In the genomic region with DNA sequence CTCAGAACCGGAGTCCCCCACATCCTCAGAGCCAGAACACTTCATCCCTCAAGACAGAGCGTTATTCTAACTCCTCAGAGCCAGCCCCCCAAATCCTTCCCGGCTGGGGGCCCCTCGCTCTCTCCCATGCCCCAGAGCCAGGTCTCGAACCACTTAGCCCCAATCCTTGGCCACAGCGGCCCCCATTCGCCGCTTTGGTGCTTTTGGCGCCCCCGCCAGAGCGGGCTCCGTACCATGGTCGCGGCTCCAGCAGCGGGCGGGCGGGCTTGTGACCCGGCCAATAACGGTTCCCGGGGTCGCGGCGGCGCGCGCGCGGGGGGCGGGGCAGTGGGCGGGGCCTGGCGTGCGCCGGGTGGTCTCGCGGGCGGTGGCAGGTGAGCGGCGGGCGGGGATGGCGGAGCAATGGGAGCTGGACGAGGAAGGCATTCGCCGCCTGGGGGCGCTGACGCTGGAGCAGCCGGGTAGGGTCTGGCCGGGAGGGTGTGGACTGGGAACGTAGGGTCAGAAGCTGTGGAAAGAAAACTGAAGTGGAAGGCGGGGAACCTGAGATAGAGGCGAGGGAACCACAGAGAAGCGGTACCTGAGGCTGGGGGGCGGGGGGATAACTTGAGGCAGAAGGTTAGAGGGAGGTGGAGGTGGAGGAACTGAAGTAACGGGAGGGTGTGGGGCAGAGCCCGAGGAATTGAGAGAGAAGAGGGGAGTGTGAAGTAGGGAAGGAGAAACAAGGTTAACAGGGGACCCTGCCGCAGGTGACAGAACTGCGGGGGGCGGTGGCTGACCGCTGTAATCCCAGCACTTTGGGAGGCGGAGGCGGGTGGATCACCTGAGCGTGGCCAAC, we compare ENCODE assay signal across 1 cellular context.
TF ChIP-seq lines count a peak whose summit lies in the region.

A gene (minus strand): TSS at position 270 of the 838 bp plus-strand sequence. CDS start 34 bp downstream, at position 236.
A gene with protein sequence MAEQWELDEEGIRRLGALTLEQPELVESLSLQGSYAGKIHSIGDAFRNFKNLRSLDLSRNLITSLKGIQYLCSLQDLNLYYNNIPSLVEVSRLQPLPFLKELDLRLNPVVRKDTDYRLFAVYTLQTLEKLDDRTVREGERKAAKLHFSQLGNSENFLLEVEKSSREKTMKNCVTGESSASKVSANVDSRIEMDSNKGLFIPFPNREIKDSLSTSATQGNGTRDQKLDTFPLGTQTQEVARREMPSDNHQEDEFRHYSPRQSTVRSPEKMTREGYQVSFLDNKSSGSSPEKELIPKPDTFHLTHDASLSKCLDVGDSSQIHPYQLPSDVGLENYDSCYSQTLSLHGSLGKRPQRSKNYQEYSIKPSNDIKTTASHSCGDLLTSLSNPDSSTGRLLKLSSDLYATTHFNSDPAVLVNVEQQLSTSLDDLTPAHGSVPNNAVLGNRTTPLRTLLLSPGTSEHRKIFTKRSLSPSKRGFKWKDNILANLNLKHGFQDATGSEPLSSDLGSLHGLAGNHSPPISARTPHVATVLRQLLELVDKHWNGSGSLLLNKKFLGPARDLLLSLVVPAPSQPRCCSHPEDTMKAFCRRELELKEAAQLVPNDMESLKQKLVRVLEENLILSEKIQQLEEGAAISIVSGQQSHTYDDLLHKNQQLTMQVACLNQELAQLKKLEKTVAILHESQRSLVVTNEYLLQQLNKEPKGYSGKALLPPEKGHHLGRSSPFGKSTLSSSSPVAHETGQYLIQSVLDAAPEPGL (plus strand): TSS at position 344 of the 838 bp plus-strand sequence. CDS start 48 bp downstream, at position 392.

TF ChIP-seq in GM12878, 131 proteins besides CTCF, POLR2A, EP300 and RAD21:
- no peak for TF ChIP-seq WRNIP1 (IDR thresholded peaks at IDR 0.05; ENCODE audit: borderline replicate concordance, low read depth, low read length)
- TF ChIP-seq, protein P1, sequence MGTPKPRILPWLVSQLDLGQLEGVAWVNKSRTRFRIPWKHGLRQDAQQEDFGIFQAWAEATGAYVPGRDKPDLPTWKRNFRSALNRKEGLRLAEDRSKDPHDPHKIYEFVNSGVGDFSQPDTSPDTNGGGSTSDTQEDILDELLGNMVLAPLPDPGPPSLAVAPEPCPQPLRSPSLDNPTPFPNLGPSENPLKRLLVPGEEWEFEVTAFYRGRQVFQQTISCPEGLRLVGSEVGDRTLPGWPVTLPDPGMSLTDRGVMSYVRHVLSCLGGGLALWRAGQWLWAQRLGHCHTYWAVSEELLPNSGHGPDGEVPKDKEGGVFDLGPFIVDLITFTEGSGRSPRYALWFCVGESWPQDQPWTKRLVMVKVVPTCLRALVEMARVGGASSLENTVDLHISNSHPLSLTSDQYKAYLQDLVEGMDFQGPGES (IDR thresholded peaks at IDR 0.05) = no peak
- TF ChIP-seq TARDBP (IDR thresholded peaks at IDR 0.05; ENCODE audit: borderline replicate concordance) = no peak
- TF ChIP-seq, protein P2, sequence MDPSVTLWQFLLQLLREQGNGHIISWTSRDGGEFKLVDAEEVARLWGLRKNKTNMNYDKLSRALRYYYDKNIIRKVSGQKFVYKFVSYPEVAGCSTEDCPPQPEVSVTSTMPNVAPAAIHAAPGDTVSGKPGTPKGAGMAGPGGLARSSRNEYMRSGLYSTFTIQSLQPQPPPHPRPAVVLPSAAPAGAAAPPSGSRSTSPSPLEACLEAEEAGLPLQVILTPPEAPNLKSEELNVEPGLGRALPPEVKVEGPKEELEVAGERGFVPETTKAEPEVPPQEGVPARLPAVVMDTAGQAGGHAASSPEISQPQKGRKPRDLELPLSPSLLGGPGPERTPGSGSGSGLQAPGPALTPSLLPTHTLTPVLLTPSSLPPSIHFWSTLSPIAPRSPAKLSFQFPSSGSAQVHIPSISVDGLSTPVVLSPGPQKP (IDR thresholded peaks at IDR 0.05; ENCODE audit: low read depth, low read length) = no peak
- no peak for TF ChIP-seq NBN (IDR thresholded peaks at IDR 0.05)
- TF ChIP-seq SUZ12 (IDR thresholded peaks at IDR 0.05; ENCODE audit: unreplicated experiment) = no peak
- 0 out of 2 replicates have a peak, but pooled peaks have one; percentile 9 for TF ChIP-seq CHD2 (IDR thresholded peaks at IDR 0.05; ENCODE audit: borderline replicate concordance, low read depth, low read length)
- no peak for TF ChIP-seq SREBF2 (IDR thresholded peaks at IDR 0.05; ENCODE audit: low read length)
- TF ChIP-seq SIX5 (IDR thresholded peaks at IDR 0.05; ENCODE audit: low read depth, low read length, severe bottlenecking) = no peak
- TF ChIP-seq POLR2AphosphoS5 (IDR thresholded peaks at IDR 0.05; ENCODE audit: low read length) = no peak
- TF ChIP-seq NR2C1 (IDR thresholded peaks at IDR 0.05) = peak; percentile 36; the same call in 1 of the 2 replicates
- no peak for TF ChIP-seq HDGF (IDR thresholded peaks at IDR 0.05)
- no peak for TF ChIP-seq IKZF2 (IDR thresholded peaks at IDR 0.05)
- no peak for TF ChIP-seq PAX5 (IDR thresholded peaks at IDR 0.05; ENCODE audit: borderline replicate concordance, low read depth, low read length)
- TF ChIP-seq IKZF1 (conservative IDR thresholded peaks at IDR 0.05) = peak; percentile 13; the same call in 1 of the 2 replicates
- no peak for TF ChIP-seq STAT3 (IDR thresholded peaks at IDR 0.05; ENCODE audit: low read depth, low read length)
- TF ChIP-seq, protein P3, sequence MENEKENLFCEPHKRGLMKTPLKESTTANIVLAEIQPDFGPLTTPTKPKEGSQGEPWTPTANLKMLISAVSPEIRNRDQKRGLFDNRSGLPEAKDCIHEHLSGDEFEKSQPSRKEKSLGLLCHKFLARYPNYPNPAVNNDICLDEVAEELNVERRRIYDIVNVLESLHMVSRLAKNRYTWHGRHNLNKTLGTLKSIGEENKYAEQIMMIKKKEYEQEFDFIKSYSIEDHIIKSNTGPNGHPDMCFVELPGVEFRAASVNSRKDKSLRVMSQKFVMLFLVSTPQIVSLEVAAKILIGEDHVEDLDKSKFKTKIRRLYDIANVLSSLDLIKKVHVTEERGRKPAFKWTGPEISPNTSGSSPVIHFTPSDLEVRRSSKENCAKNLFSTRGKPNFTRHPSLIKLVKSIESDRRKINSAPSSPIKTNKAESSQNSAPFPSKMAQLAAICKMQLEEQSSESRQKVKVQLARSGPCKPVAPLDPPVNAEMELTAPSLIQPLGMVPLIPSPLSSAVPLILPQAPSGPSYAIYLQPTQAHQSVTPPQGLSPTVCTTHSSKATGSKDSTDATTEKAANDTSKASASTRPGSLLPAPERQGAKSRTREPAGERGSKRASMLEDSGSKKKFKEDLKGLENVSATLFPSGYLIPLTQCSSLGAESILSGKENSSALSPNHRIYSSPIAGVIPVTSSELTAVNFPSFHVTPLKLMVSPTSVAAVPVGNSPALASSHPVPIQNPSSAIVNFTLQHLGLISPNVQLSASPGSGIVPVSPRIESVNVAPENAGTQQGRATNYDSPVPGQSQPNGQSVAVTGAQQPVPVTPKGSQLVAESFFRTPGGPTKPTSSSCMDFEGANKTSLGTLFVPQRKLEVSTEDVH (IDR thresholded peaks at IDR 0.05; ENCODE audit: low read depth, partially characterized antibody) = no peak
- peak; percentile 59; the same call in 1 of the 2 replicates for TF ChIP-seq YY1 (IDR thresholded peaks at IDR 0.05; ENCODE audit: low read depth, low read length)
- no peak for TF ChIP-seq BACH1 (IDR thresholded peaks at IDR 0.05; ENCODE audit: borderline replicate concordance)
- 0 out of 2 replicates have a peak, but pooled peaks have one; percentile 11 for TF ChIP-seq NR2F1 (conservative IDR thresholded peaks at IDR 0.05)
- TF ChIP-seq BCL11A (IDR thresholded peaks at IDR 0.05; ENCODE audit: low read depth, low read length) = no peak
- 0 out of 2 replicates have a peak, but pooled peaks have one; percentile 25 for TF ChIP-seq GATAD2B (conservative IDR thresholded peaks at IDR 0.05; ENCODE audit: low read depth)
- TF ChIP-seq MTA3 (IDR thresholded peaks at IDR 0.05; ENCODE audit: borderline replicate concordance, low read length) = no peak
- peak in 1 of 2 experiments; percentile 39; a peak in 1 of 4 replicates for TF ChIP-seq BHLHE40 (IDR thresholded peaks at IDR 0.05; ENCODE audit: borderline replicate concordance in 1 of 2, low read depth in 2 of 2, low read length in 1 of 2)
- no peak for TF ChIP-seq KLF5 (IDR thresholded peaks at IDR 0.05; ENCODE audit: partially characterized antibody)
- TF ChIP-seq, protein P4, sequence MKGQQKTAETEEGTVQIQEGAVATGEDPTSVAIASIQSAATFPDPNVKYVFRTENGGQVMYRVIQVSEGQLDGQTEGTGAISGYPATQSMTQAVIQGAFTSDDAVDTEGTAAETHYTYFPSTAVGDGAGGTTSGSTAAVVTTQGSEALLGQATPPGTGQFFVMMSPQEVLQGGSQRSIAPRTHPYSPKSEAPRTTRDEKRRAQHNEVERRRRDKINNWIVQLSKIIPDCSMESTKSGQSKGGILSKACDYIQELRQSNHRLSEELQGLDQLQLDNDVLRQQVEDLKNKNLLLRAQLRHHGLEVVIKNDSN (IDR thresholded peaks at IDR 0.05; ENCODE audit: borderline replicate concordance, extremely low read length, insufficient read depth, low read depth, low read length) = no peak
- TF ChIP-seq HCFC1 (IDR thresholded peaks at IDR 0.05; ENCODE audit: low read length) = no peak
- no peak for TF ChIP-seq ETV6 (conservative IDR thresholded peaks at IDR 0.05 in 1 of 2, IDR thresholded peaks at IDR 0.05 in 1 of 2; ENCODE audit: borderline replicate concordance in 1 of 2, low read depth in 1 of 2)
